Comparison of ENCODE assay signal across 13 cellular contexts in the genomic region with DNA sequence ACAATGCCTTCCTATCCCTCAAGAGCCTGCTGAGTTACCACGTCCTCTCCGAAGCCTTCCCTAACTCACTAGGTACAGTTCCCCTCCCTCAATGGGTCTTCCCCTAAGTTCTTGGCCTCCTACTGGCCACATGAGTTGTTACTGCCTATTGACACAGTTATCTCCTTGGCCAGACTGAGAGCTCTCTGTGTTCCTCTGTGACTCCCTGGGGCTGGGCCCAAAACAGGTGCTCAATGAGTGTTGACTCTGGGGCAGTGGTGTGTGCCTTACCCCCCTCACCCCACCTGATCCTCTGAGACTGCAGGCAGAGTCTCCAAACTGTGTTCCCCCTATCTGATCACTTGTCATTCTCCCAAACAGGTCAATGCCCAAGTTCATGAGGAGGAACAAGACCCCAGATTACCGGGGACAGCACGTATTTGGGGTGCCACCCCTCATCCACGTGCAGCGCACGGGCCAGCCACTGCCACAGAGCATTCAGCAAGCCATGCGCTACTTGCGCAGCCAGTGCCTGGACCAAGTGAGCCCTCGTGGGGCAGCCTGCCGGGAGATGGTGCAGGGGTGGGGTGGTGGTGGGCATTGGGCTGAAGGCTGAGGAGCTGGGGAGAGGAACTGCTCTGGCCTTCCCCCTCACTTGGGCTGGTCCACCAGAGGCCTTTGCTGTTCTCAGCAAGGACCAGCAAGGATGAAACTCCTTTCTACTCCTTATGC.
DNase-seq lines count a peak whose midpoint lies in the region; ATAC-seq, FAIRE-seq and TF ChIP-seq lines count a peak whose summit lies in the region.
"Had no signal": no experiment of that assay in that cellular context is flagged by ENCODE, and none has a peak within 500 bp of the region (broad histone marks: within the 10 kb centered on the region; RNA-seq: fewer than 3 reads in every experiment).

No MANE protein-coding gene starts in this region.

- H3K9ac ChIP-seq in HepG2 (ENCODE audit: insufficient read depth, low read depth, low read length) = no peak overlapping the region
- H3K9ac ChIP-seq: KMS-11 had no signal

- H3K4me3 ChIP-seq in bronchial epithelial cell (ENCODE audit: low read depth, low read length) = no peak overlapping the region
- no peak overlapping the region for H3K4me3 ChIP-seq in HepG2 (replicated peaks in 1 of 3; ENCODE audit: insufficient read depth in 1 of 3, low read depth in 2 of 3, low read length in 3 of 3)

- H3K4me3 Mint-ChIP-seq in naive thymus-derived CD8-positive, alpha-beta T cell = no peak overlapping the region
- H3K4me3 Mint-ChIP-seq: activated B cell treated with CpG ODN at 0.5 μM for 24 hours; activated naive CD4-positive, alpha-beta T cell treated with anti-CD3 and anti-CD28 coated beads, Interleukin-2, amount 10 ng/mL, durations not matched to agents 7 days and 5 days; memory B cell had no signal

- H3K9me3 ChIP-seq in HepG2 (ENCODE audit: low read length) = no peaks in the 10 kb centered on the region

- CTCF ChIA-PET in HepG2 (lab: Yijun Ruan, JAX; ENCODE audit: low intra/inter-chr PET ratio, low total read pairs) = no interaction called here

- H3K4me1 Mint-ChIP-seq in naive thymus-derived CD8-positive, alpha-beta T cell = no peaks in the 10 kb centered on the region
- H3K4me1 Mint-ChIP-seq: activated B cell treated with CpG ODN at 0.5 μM for 24 hours; activated naive CD4-positive, alpha-beta T cell treated with anti-CD3 and anti-CD28 coated beads, Interleukin-2, amount 10 ng/mL, durations not matched to agents 7 days and 5 days; memory B cell had no signal

- H4K20me1 ChIP-seq in HepG2 (ENCODE audit: insufficient read depth, low read length) = no peaks in the 10 kb centered on the region

- TF ChIP-seq EP300 in HepG2 (IDR thresholded peaks at IDR 0.05; ENCODE audit: low read depth in 2 of 2, low read length in 2 of 2) (no peak), HepG2 (CRISPR knock-in tag; IDR thresholded peaks at IDR 0.05; ENCODE audit: borderline replicate concordance) (no peak)

- no peaks in the 10 kb centered on the region for H3K36me3 ChIP-seq in bronchial epithelial cell (ENCODE audit: control insufficient read depth, insufficient read depth, low read length)
- no peaks in the 10 kb centered on the region for H3K36me3 ChIP-seq in HepG2 (replicated peaks in 1 of 2; ENCODE audit: control insufficient read depth in 1 of 2, insufficient read depth in 2 of 2, low read length in 2 of 2)

- DNase-seq in ELF-1 (ENCODE audit: low read depth, low spot score) = peak; percentile 29
- peak; percentile 4 for DNase-seq in HT-29 (ENCODE audit: low spot score)
- DNase-seq in bronchial epithelial cell (ENCODE audit: low read depth) = no peak
- peak; percentile 9 for DNase-seq in HepG2 (ENCODE audit: low spot score)
- DNase-seq in NOMO-1 treated with DMSO at 0.1 percent for 48 hours (lab: John Stamatoyannopoulos, UW; ENCODE audit: unreplicated experiment) = no peak
- DNase-seq in HK-2 (ENCODE audit: unreplicated experiment) = no peak
- no peak for DNase-seq in naive thymus-derived CD8-positive, alpha-beta T cell
- DNase-seq: activated B cell treated with CpG ODN at 0.5 μM for 24 hours; activated naive CD4-positive, alpha-beta T cell treated with anti-CD3 and anti-CD28 coated beads, Interleukin-2, amount 10 ng/mL, durations not matched to agents 7 days and 5 days had no signal

- TF ChIP-seq CTCF in bronchial epithelial cell (IDR thresholded peaks at IDR 0.05; ENCODE audit: insufficient read depth, low read length, severe bottlenecking) (peak; percentile 9), HepG2 (CRISPR knock-in tag; IDR thresholded peaks at IDR 0.05) (peak; percentile 29)

- 63% methylated on average over 2 of the region's 11 CpGs for WGBS in HepG2 (ENCODE audit: low lambda C conversion rate)

- in situ Hi-C loops in HepG2 (cut with HindIII; ENCODE audit: extremely low pct_ligation_motif_present, low pct_unique_long_range_greater_than_20kb) = no loop called here

- no peak overlapping the region for H3K4me2 ChIP-seq in HepG2 (ENCODE audit: low read depth, low read length)
- H3K4me2 ChIP-seq: KMS-11 had no signal

- no peaks in the 10 kb centered on the region for H3K27me3 ChIP-seq in bronchial epithelial cell (ENCODE audit: control insufficient read depth, insufficient read depth, low read length)
- H3K27me3 ChIP-seq in HepG2 (ENCODE audit: control insufficient read depth in 1 of 2, insufficient read depth in 2 of 2, low read length in 2 of 2) = no peaks in the 10 kb centered on the region

- H3K9me3 Mint-ChIP-seq in naive thymus-derived CD8-positive, alpha-beta T cell = no peaks in the 10 kb centered on the region
- H3K9me3 Mint-ChIP-seq: activated B cell treated with CpG ODN at 0.5 μM for 24 hours; activated naive CD4-positive, alpha-beta T cell treated with anti-CD3 and anti-CD28 coated beads, Interleukin-2, amount 10 ng/mL, durations not matched to agents 7 days and 5 days; memory B cell had no signal

- peak; percentile 88 for ATAC-seq in HepG2
- ATAC-seq in naive thymus-derived CD8-positive, alpha-beta T cell = no peak
- no peak for ATAC-seq in HG03565 (IDR thresholded peaks at IDR 0.05; ENCODE audit: unreplicated experiment)

- no peaks in the 10 kb centered on the region for H3K36me3 Mint-ChIP-seq in naive thymus-derived CD8-positive, alpha-beta T cell
- H3K36me3 Mint-ChIP-seq: activated naive CD4-positive, alpha-beta T cell treated with anti-CD3 and anti-CD28 coated beads, Interleukin-2, amount 10 ng/mL, durations not matched to agents 7 days and 5 days; memory B cell had no signal

- H3K4me1 ChIP-seq in HepG2 (ENCODE audit: insufficient read depth, low read length) = no peaks in the 10 kb centered on the region

- intact Hi-C loops in HepG2 (cut with micrococcal nuclease; ENCODE audit: unreplicated experiment) = no loop called here

- H3K27me3 Mint-ChIP-seq in naive thymus-derived CD8-positive, alpha-beta T cell = peaks cover 0 to 3% (median 0%) of the 10 kb centered on the region in 5 donors
- H3K27me3 Mint-ChIP-seq: activated B cell treated with CpG ODN at 0.5 μM for 24 hours; activated naive CD4-positive, alpha-beta T cell treated with anti-CD3 and anti-CD28 coated beads, Interleukin-2, amount 10 ng/mL, durations not matched to agents 7 days and 5 days had no signal

- POLR2A ChIA-PET in HepG2 (lab: Yijun Ruan, JAX) = no interaction called here
- POLR2A ChIA-PET in naive thymus-derived CD8-positive, alpha-beta T cell (lab: Charles Lee) = no interaction called here

- no peak for TF ChIP-seq RAD21 in HepG2 (CRISPR knock-in tag; IDR thresholded peaks at IDR 0.05)

- H2AFZ ChIP-seq in HepG2 (ENCODE audit: low read length) = no peak overlapping the region

- FAIRE-seq in bronchial epithelial cell (lab: Jason Lieb, UNC) = no peak
- no peak for FAIRE-seq in HepG2 (lab: Jason Lieb, UNC)

- no peak for TF ChIP-seq POLR2A in HepG2 (IDR thresholded peaks at IDR 0.05; ENCODE audit: insufficient read depth in 1 of 2, low read depth in 2 of 2, low read length in 2 of 2)

- no TSS peak for BruUV-seq in HepG2 (replicated peaks; lab: Mats Ljungman, UMichigan)

- no peak overlapping the region for H3K27ac Mint-ChIP-seq in naive thymus-derived CD8-positive, alpha-beta T cell
- H3K27ac Mint-ChIP-seq: activated B cell treated with CpG ODN at 0.5 μM for 24 hours; activated naive CD4-positive, alpha-beta T cell treated with anti-CD3 and anti-CD28 coated beads, Interleukin-2, amount 10 ng/mL, durations not matched to agents 7 days and 5 days; memory B cell had no signal

- no peaks in the 10 kb centered on the region for H3K79me2 ChIP-seq in HepG2 (ENCODE audit: insufficient read depth, low read length)

- no peak overlapping the region for H3K27ac ChIP-seq in HepG2 (ENCODE audit: extremely low read length, insufficient read depth, low read length)
- H3K27ac ChIP-seq: epithelial cell of prostate, KMS-11 had no signal

TF ChIP-seq in HepG2, 621 proteins besides CTCF, POLR2A, EP300 and RAD21:
- TF ChIP-seq FOXA1 (IDR thresholded peaks at IDR 0.05) (no peak), FOXA1 (CRISPR knock-in tag; IDR thresholded peaks at IDR 0.05) (peak; percentile 31), ZSCAN29 (CRISPR knock-in tag; conservative IDR thresholded peaks at IDR 0.05) (no peak)

Comparison
In these comparisons a context has a peak if more than half of its experiments do, and no peak if none do; other contexts are left out.
1. DNase-seq: peak in ELF-1 (single experiment), HT-29 (single experiment) and HepG2 (single experiment); none in bronchial epithelial cell (single experiment), NOMO-1 treated with DMSO at 0.1 percent for 48 hours (single experiment), HK-2 (single experiment) and naive thymus-derived CD8-positive, alpha-beta T cell (0 of 10).